28 cellular contexts compared by ENCODE assay signal in genomic region chr1:76807543-76808260, GRCh38. TPM values are rescaled to one million over a fixed set of nuclear protein-coding genes. Genes with fewer than 3 reads are reported as not detected.
"Had no signal": no experiment of that assay in that cellular context is flagged by ENCODE, and none has a peak within 500 bp of the region (broad histone marks: within the 10 kb centered on the region; RNA-seq: fewer than 3 reads in every experiment).

No MANE protein-coding gene starts in this region.

- H3K9me3 ChIP-seq: esophagus muscularis mucosa, gastroesophageal sphincter, heart left ventricle, mucosa of descending colon, right lobe of liver, stomach, thyroid gland had no signal

- H3K36me3 ChIP-seq: esophagus muscularis mucosa, gastroesophageal sphincter, heart left ventricle, right lobe of liver, stomach, thyroid gland had no signal

- H3K4me1 ChIP-seq: esophagus muscularis mucosa, foreskin keratinocyte, gastroesophageal sphincter, heart left ventricle, parathyroid adenoma, right lobe of liver, stomach, thyroid gland had no signal

- H3K9me3 Mint-ChIP-seq: mesothelial cell of epicardium; natural killer cell treated with Interleukin-12 subunit alpha and Interleukin-12 subunit beta and Interleukin-15 and Interleukin-18, amount 100 ng/mL, for 72 hours; stimulated activated naive B cell treated with anti-CD40 and anti-IgM and Interleukin-4, amounts not matched to agents 10 μg/mL and 1 μg/mL and 100 μg/mL, for 72 hours had no signal

- H3K4me3 ChIP-seq: coronary artery, esophagus muscularis mucosa, gastroesophageal sphincter, heart left ventricle, hepatocyte, lung, mucosa of descending colon, right lobe of liver, stomach, thyroid gland had no signal

- H3K4me3 Mint-ChIP-seq: memory B cell; mesothelial cell of epicardium; naive B cell; natural killer cell treated with Interleukin-12 subunit alpha and Interleukin-12 subunit beta and Interleukin-15 and Interleukin-18, amount 100 ng/mL, for 72 hours; neural crest cell; stimulated activated naive B cell treated with anti-CD40 and anti-IgM and Interleukin-4, amounts not matched to agents 10 μg/mL and 1 μg/mL and 100 μg/mL, for 72 hours had no signal

- H3K27me3 Mint-ChIP-seq: progenitor cell of endocrine pancreas; stimulated activated naive B cell treated with anti-CD40 and anti-IgM and Interleukin-4, amounts not matched to agents 10 μg/mL and 1 μg/mL and 100 μg/mL, for 72 hours had no signal

- H3K27ac Mint-ChIP-seq: memory B cell; mesothelial cell of epicardium; naive B cell; natural killer cell treated with Interleukin-12 subunit alpha and Interleukin-12 subunit beta and Interleukin-15 and Interleukin-18, amount 100 ng/mL, for 72 hours; progenitor cell of endocrine pancreas; stimulated activated naive B cell treated with anti-CD40 and anti-IgM and Interleukin-4, amounts not matched to agents 10 μg/mL and 1 μg/mL and 100 μg/mL, for 72 hours had no signal

- ATAC-seq: foreskin keratinocyte; gastroesophageal sphincter; heart left ventricle; left lobe of liver; mucosa of descending colon; natural killer cell treated with Interleukin-12 subunit alpha and Interleukin-12 subunit beta and Interleukin-15 and Interleukin-18, amount 100 ng/mL, for 72 hours; right lobe of liver; stimulated activated naive B cell treated with anti-CD40 and anti-IgM and Interleukin-4, amounts not matched to agents 10 μg/mL and 1 μg/mL and 100 μg/mL, for 72 hours had no signal

- H3K4me1 Mint-ChIP-seq: memory B cell; naive B cell; stimulated activated naive B cell treated with anti-CD40 and anti-IgM and Interleukin-4, amounts not matched to agents 10 μg/mL and 1 μg/mL and 100 μg/mL, for 72 hours had no signal

- H3K4me2 ChIP-seq: hepatocyte had no signal

- H3K79me2 ChIP-seq: hepatocyte, parathyroid adenoma had no signal

- DNase-seq: dermis blood vessel endothelial cell; effector memory CD4-positive, alpha-beta T cell; foreskin keratinocyte; heart left ventricle; kidney; mucosa of descending colon; naive B cell; right lobe of liver; small intestine; stimulated activated CD4-positive, alpha-beta T cell treated with anti-CD3 and anti-CD28 coated beads, Interleukin-15, amount 100 ng/mL, for 24 hours; stimulated activated CD4-positive, alpha-beta T cell treated with anti-CD3 and anti-CD28 coated beads, Interleukin-2, amount 100 ng/mL, for 48 hours; stimulated activated naive B cell treated with anti-CD40 and anti-IgM and Interleukin-4, amounts not matched to agents 10 μg/mL and 1 μg/mL and 100 μg/mL, for 72 hours; stomach; thyroid gland had no signal

- H3K9ac ChIP-seq: parathyroid adenoma had no signal

- H2AFZ ChIP-seq: hepatocyte, parathyroid adenoma had no signal

- H3K27me3 ChIP-seq: esophagus muscularis mucosa, gastroesophageal sphincter, heart left ventricle, hepatocyte, right lobe of liver, stomach, thyroid gland had no signal

- H3K27ac ChIP-seq: coronary artery, esophagus muscularis mucosa, foreskin keratinocyte, gastroesophageal sphincter, heart left ventricle, hepatocyte, parathyroid adenoma, right lobe of liver, stomach, thyroid gland had no signal

RNA-seq across cellular contexts. Expression of gene ST6GALNAC5, which starts 59.6 kb away (rescaled TPM):
- total RNA-seq: dermis blood vessel endothelial cell; endothelial cell of umbilical vein; left lobe of liver; natural killer cell treated with Interleukin-12 subunit alpha and Interleukin-12 subunit beta and Interleukin-15 and Interleukin-18, amount 100 ng/mL, for 72 hours; right lobe of liver; subcutaneous adipose tissue had no signal
- polyA plus RNA-seq: endothelial cell of umbilical vein had no signal
